ENCODE assay signal across 1 cellular context in genomic region chr2:59150430-59150829, GRCh38.
TF ChIP-seq lines count a peak whose summit lies in the region.

No MANE protein-coding gene starts in this region.

TF ChIP-seq in HEK293, 187 proteins besides CTCF, POLR2A, EP300 and RAD21 (continued from another document):
- TF ChIP-seq PATZ1 (tag by site-specific recombination; IDR thresholded peaks at IDR 0.05) (no peak), ZNF398 (tag by site-specific recombination; IDR thresholded peaks at IDR 0.05) (no peak; the same call in 1 of the 2 replicates), ELK4 (IDR thresholded peaks at IDR 0.05; ENCODE audit: borderline replicate concordance, low read depth, low read length) (no peak), ZNF335 (tag by site-specific recombination; conservative IDR thresholded peaks at IDR 0.05) (0 out of 2 replicates have a peak, but pooled peaks have one; percentile 48), ZNF248 (tag by site-specific recombination; IDR thresholded peaks at IDR 0.05) (no peak), ZNF274 (IDR thresholded peaks at IDR 0.05; ENCODE audit: low read length) (no peak), ZNF274 (tag by site-specific recombination; IDR thresholded peaks at IDR 0.05; ENCODE audit: borderline replicate concordance) (no peak), OSR2 (tag by site-specific recombination; IDR thresholded peaks at IDR 0.05) (0 out of 2 replicates have a peak, but pooled peaks have one; percentile 11), ZSCAN30 (tag by site-specific recombination; IDR thresholded peaks at IDR 0.05) (no peak), WT1 (tag by site-specific recombination; IDR thresholded peaks at IDR 0.05) (0 out of 2 replicates have a peak, but pooled peaks have one; percentile 23), ZBTB6 (tag by site-specific recombination; IDR thresholded peaks at IDR 0.05) (no peak), ZNF837 (tag by site-specific recombination; IDR thresholded peaks at IDR 0.05) (no peak), ZNF600 (tag by site-specific recombination; IDR thresholded peaks at IDR 0.05) (no peak), ZNF169 (tag by site-specific recombination; IDR thresholded peaks at IDR 0.05) (no peak), ZNF16 (tag by site-specific recombination; IDR thresholded peaks at IDR 0.05; ENCODE audit: low read depth) (no peak), ZSCAN5A (tag by site-specific recombination; IDR thresholded peaks at IDR 0.05) (no peak)
TF ChIP-seq in HEK293: peak in this region for 5.
